Comparison of ENCODE assay signal across 15 cellular contexts in the genomic region with DNA sequence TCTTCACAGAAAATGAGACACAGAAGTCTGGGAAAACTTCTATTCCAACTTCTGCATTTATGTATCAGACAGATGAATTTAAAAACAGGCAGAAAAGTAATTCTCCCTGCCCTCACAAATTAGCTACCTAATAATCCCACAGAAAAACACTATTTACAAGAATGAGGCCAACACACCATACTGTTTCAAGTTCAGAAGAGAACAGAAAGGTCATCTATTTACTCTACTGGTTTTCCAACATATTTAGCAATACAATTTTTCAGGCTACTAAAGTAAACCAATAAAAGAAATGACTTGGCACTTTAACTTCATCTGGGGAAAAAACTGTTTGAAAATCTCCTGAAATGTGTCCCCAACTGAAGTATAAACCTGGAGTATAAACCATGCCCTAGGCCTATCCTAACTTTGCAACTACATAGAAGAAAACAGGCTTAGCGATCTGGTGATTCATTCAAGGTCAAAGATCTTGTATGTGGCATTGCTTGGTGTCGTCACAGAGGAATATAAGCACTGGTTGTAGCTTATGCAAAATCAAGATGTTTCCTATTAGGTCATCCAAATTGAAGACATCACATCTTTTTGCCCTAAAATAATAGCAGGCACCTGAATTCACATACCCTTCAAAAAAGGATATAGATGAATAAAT. TPM values are rescaled to one million over a fixed set of nuclear protein-coding genes. Genes with fewer than 3 reads are reported as not detected.
DNase-seq lines count a peak whose midpoint lies in the region; ATAC-seq, FAIRE-seq and TF ChIP-seq lines count a peak whose summit lies in the region.
"Had no signal": no experiment of that assay in that cellular context is flagged by ENCODE, and none has a peak within 500 bp of the region (broad histone marks: within the 10 kb centered on the region; RNA-seq: fewer than 3 reads in every experiment).

No MANE protein-coding gene starts in this region.

- peaks cover 36% of the 10 kb centered on the region; the same call in 1 of the 3 replicates for H3K36me3 ChIP-seq in K562 (ENCODE audit: control insufficient read depth, insufficient read depth, low read length)

- in situ Hi-C loops in K562 (cut with MboI), result no loop called here

- no peaks in the 10 kb centered on the region for H3K9me1 ChIP-seq in K562 (ENCODE audit: control insufficient read depth, insufficient read depth, low read length)

- no peaks in the 10 kb centered on the region for H4K20me1 ChIP-seq in K562 (replicated peaks; ENCODE audit: control insufficient read depth, insufficient read depth, low read length)
- H4K20me1 ChIP-seq: BLaER1 had no signal

- intact Hi-C loops in K562 (cut with micrococcal nuclease) (no loop called here), left colon (cut with DNase I, micrococcal nuclease) (no loop called here)

- BruUV-seq in K562 (replicated peaks; lab: Mats Ljungman, UMichigan), result no TSS peak

- no peak overlapping the region for H2AFZ ChIP-seq in K562 (ENCODE audit: low read depth, low read length)

- peak; percentile 58 for DNase-seq in AG04450 (ENCODE audit: low read depth, low spot score)
- DNase-seq in HFF-Myc (ENCODE audit: extremely low read depth, low read depth), result peak; percentile 62
- DNase-seq in K562 (ENCODE audit: extremely low read depth in 1 of 4, low spot score in 3 of 4), result no peak
- DNase-seq in left colon, result no peak
- DNase-seq in activated CD4-positive, alpha-beta T cell treated with anti-CD3 and anti-CD28 coated beads, Interleukin-2, amount 50 U/mL, for 1 hour, result no peak
- no peak for DNase-seq in activated gamma-delta T cell (lab: John Stamatoyannopoulos, UW)
- DNase-seq: activated T-cell treated with anti-CD3 and anti-CD28 coated beads, Interleukin-2, amount 50 U/mL, for 4 hours; body of pancreas; NCI-H774; SK-N-SH; stimulated activated CD4-positive, alpha-beta T cell treated with anti-CD3 and anti-CD28 coated beads, Interleukin-2, amount 100 ng/mL, for 48 hours; stimulated activated naive CD4-positive, alpha-beta T cell had no signal

- no peak for TF ChIP-seq POLR2A in K562 (conservative IDR thresholded peaks at IDR 0.05)

- no peak for TF ChIP-seq RAD21 in K562 (CRISPR knock-in tag; conservative IDR thresholded peaks at IDR 0.05 in 1 of 2, IDR thresholded peaks at IDR 0.05 in 1 of 2)

- no peak for FAIRE-seq in K562 (lab: Jason Lieb, UNC)

- H3K27me3 ChIP-seq in AG04450 (ENCODE audit: control insufficient read depth, insufficient read depth, low read length), result no peaks in the 10 kb centered on the region
- no peaks in the 10 kb centered on the region for H3K27me3 ChIP-seq in K562 (ENCODE audit: control insufficient read depth in 2 of 2, insufficient read depth in 2 of 2, low read length in 2 of 2)
- H3K27me3 ChIP-seq: BLaER1, body of pancreas had no signal

- WGBS in K562 (ENCODE audit: insufficient coverage, low coverage, missing lambda C conversion rate), result 33% methylated on average over 2 of the region's 2 CpGs

- POLR2A ChIA-PET in AG04450 (lab: Yijun Ruan, JAX), result no interaction called here
- POLR2A ChIA-PET in K562 (lab: Yijun Ruan, JAX), result interaction anchor here (1.0 to 1.1 kb wide), 2 partner anchors 13 to 16 kb away, joined by 3 read pairs; no protein-coding TSS in a partner anchor

- H3K9ac ChIP-seq in K562 (ENCODE audit: insufficient read depth in 1 of 2, low read depth in 2 of 2, low read length in 2 of 2), result no peak overlapping the region
- H3K9ac ChIP-seq: BLaER1, SK-N-SH had no signal

- H3K4me3 ChIP-seq in AG04450 (ENCODE audit: low read depth, low read length) (no peak overlapping the region), HFF-Myc (replicated peaks; ENCODE audit: low read depth, low read length) (no peak overlapping the region), K562 (no peak overlapping the region)
- H3K4me3 ChIP-seq: BLaER1, body of pancreas had no signal

- no peak for TF ChIP-seq EP300 in K562 (IDR thresholded peaks at IDR 0.05; ENCODE audit: low read length)

- H3K79me2 ChIP-seq in K562 (ENCODE audit: control insufficient read depth, insufficient read depth, low read length), result no peaks in the 10 kb centered on the region

- H3K9me3 ChIP-seq in AG04450 (ENCODE audit: control insufficient read depth, insufficient read depth, low read length) (peaks cover under 1% of the 10 kb centered on the region; the same call in 1 of the 2 replicates), K562 (replicated peaks; ENCODE audit: control insufficient read depth, insufficient read depth, low read depth, low read length) (0 out of 2 replicates have a peak, but pooled peaks cover 5% of the 10 kb centered on the region)

- H3K4me1 ChIP-seq in K562 (replicated peaks in 1 of 2; ENCODE audit: control insufficient read depth in 2 of 2, insufficient read depth in 2 of 2, low read length in 2 of 2), result no peaks in the 10 kb centered on the region
- H3K4me1 ChIP-seq: BLaER1 had no signal

- CTCF ChIA-PET in AG04450 (lab: Charles Lee), result interaction anchor here (0.5 kb wide), 1 partner anchor 35 kb away, joined by 4 read pairs; no protein-coding TSS in a partner anchor
- CTCF ChIA-PET in K562 (lab: Yijun Ruan, JAX; ENCODE audit: low intra/inter-chr PET ratio), result no interaction called here

- H3K4me2 ChIP-seq in K562 (ENCODE audit: insufficient read depth, low read length), result no peak overlapping the region
- H3K4me2 ChIP-seq: BLaER1, SK-N-SH had no signal

- TF ChIP-seq CTCF in AG04450 (IDR thresholded peaks at IDR 0.05; ENCODE audit: low read depth, low read length) (no peak), HFF-Myc (IDR thresholded peaks at IDR 0.05; ENCODE audit: low read depth, low read length, missing control alignments) (no peak), K562 (IDR thresholded peaks at IDR 0.05 in 2 of 3, conservative IDR thresholded peaks at IDR 0.05 in 1 of 3; ENCODE audit: insufficient read depth in 2 of 3, low read depth in 1 of 3, low read length in 3 of 3) (no peak)

- no peak overlapping the region for H3K27ac ChIP-seq in AG04450 (ENCODE audit: low read depth, low read length)
- H3K27ac ChIP-seq in K562 (ENCODE audit: extremely low read depth, low read depth, low read length), result no peak overlapping the region
- H3K27ac ChIP-seq: BLaER1, body of pancreas had no signal

- ATAC-seq in K562 (no peak), left colon (peak; percentile 87), GM18520 (IDR thresholded peaks at IDR 0.05; ENCODE audit: unreplicated experiment) (no peak), SK-N-SH treated with all-trans-retinoic acid at 6 μM for 48 hours (no peak)
- ATAC-seq: activated T-cell treated with anti-CD3 and anti-CD28 coated beads, Interleukin-2, amount 50 U/mL, for 4 hours; body of pancreas had no signal

TF ChIP-seq in K562, 482 proteins besides CTCF, POLR2A, EP300 and RAD21 (continues in another document):
- TF ChIP-seq MAFG (tag; conservative IDR thresholded peaks at IDR 0.05), result 0 out of 2 replicates have a peak, but pooled peaks have one; percentile 5
- no peak for TF ChIP-seq TAF15 (IDR thresholded peaks at IDR 0.05; ENCODE audit: low read depth, low read length)
- TF ChIP-seq ZNF134 (CRISPR knock-in tag; conservative IDR thresholded peaks at IDR 0.05), result no peak
- TF ChIP-seq CEBPB (tag; IDR thresholded peaks at IDR 0.05), result no peak
- TF ChIP-seq HCFC1 (IDR thresholded peaks at IDR 0.05; ENCODE audit: low read depth, low read length), result no peak
- TF ChIP-seq, protein P1, sequence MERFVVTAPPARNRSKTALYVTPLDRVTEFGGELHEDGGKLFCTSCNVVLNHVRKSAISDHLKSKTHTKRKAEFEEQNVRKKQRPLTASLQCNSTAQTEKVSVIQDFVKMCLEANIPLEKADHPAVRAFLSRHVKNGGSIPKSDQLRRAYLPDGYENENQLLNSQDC (CRISPR knock-in tag; IDR thresholded peaks at IDR 0.05), result no peak
- no peak for TF ChIP-seq KAT7 (CRISPR knock-in tag; IDR thresholded peaks at IDR 0.05; ENCODE audit: borderline replicate concordance)

TF ChIP-seq in SK-N-SH treated with all-trans-retinoic acid at 6 μM for 48 hours, 23 proteins besides CTCF, POLR2A, EP300 and RAD21 (continues in another document):
- TF ChIP-seq ZNF8 (CRISPR knock-in tag; IDR thresholded peaks at IDR 0.05), result no peak
- no peak for TF ChIP-seq BACH2 (CRISPR knock-in tag; IDR thresholded peaks at IDR 0.05; ENCODE audit: borderline replicate concordance)
- TF ChIP-seq, protein P2, sequence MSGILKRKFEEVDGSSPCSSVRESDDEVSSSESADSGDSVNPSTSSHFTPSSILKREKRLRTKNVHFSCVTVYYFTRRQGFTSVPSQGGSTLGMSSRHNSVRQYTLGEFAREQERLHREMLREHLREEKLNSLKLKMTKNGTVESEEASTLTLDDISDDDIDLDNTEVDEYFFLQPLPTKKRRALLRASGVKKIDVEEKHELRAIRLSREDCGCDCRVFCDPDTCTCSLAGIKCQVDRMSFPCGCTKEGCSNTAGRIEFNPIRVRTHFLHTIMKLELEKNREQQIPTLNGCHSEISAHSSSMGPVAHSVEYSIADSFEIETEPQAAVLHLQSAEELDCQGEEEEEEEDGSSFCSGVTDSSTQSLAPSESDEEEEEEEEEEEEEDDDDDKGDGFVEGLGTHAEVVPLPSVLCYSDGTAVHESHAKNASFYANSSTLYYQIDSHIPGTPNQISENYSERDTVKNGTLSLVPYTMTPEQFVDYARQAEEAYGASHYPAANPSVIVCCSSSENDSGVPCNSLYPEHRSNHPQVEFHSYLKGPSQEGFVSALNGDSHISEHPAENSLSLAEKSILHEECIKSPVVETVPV (CRISPR knock-in tag; IDR thresholded peaks at IDR 0.05), result no peak

RNA-seq across cellular contexts. Expression of a gene that starts 20.1 kb away (rescaled TPM):
- polyA plus RNA-seq in AG04450 (2011; rRNA removed) (113 and 131 TPM in 2 replicates), K562 (2011; rRNA removed) (58.2 and 68.3 TPM in 2 replicates), K562 (2014; fragmentation: Illumina TruSeq; extraction: Trizol) (33.4 and 43.0 TPM in 2 replicates), K562 (2014; fragmentation: Nextera tagmentation; extraction: Ambion mirVana) (1 to 10 TPM; 5.2 to 8.5 TPM), K562 (2014; rRNA removed) (64.7 and 71.4 TPM in 2 replicates)
- 29.4 and 36.1 TPM in 2 replicates for polyA minus RNA-seq in AG04450 (2011; rRNA and poly(A)+ RNA removed)
- total RNA-seq in K562 (2011; cell fraction: chromatin; rRNA removed; ENCODE audit: low replicate concordance), result 23.7 and 30.4 TPM in 2 replicates
- total RNA-seq in K562 (2011; cell fraction: nucleolus; rRNA removed), result 53.6 and 62.2 TPM in 2 replicates
- 51.8 and 60.8 TPM in 2 replicates for total RNA-seq in K562 (2011; cell fraction: nucleoplasm; rRNA removed)
- total RNA-seq in K562 (2014; rRNA removed) (55.2 and 60.9 TPM in 2 replicates), K562 (2014; rRNA removed; fragmentation: Illumina TruSeq; extraction: Trizol) (44.0 and 44.6 TPM in 2 replicates), K562 (2015; rRNA removed; fragmentation: Illumina TruSeq; extraction: Trizol) (33.2 and 34.9 TPM in 2 replicates), K562 (2021) (40.8 and 49.0 TPM in 2 replicates), left colon (10 to 100 TPM; 34.8 to 45.8 TPM)
- 87.2 and 91.5 TPM in 2 replicates for polyA plus RNA-seq in K562 (2011; cell fraction: cytosol; rRNA removed)
- polyA plus RNA-seq in K562 (2011; cell fraction: nucleus; rRNA removed), result 17.9 and 20.3 TPM in 2 replicates
- polyA plus RNA-seq in K562 (2012), result 38.9 and 43.2 TPM in 2 replicates
- 32.2 and 35.2 TPM in 2 replicates for polyA minus RNA-seq in K562 (2011; rRNA and poly(A)+ RNA removed)
- polyA minus RNA-seq in K562 (2011; cell fraction: cytosol; rRNA and poly(A)+ RNA removed), result 11.4 and 20.4 TPM in 2 replicates
- 4.6 and 10.8 TPM in 2 replicates for polyA minus RNA-seq in K562 (2011; cell fraction: nucleus; rRNA and poly(A)+ RNA removed)

Comparison
In these comparisons a context has a peak if more than half of its experiments do, and no peak if none do; other contexts are left out.
1. DNase-seq: peak in AG04450 (single experiment) and HFF-Myc (single experiment); none in K562 (0 of 4), left colon (0 of 2), activated CD4-positive, alpha-beta T cell treated with anti-CD3 and anti-CD28 coated beads, Interleukin-2, amount 50 U/mL, for 1 hour (single experiment) and activated gamma-delta T cell (single experiment).